Comparison of ENCODE assay signal across 21 cellular contexts in genomic region chr1:213457097-213457680, GRCh38.
DNase-seq lines count a peak whose midpoint lies in the region; ATAC-seq and TF ChIP-seq lines count a peak whose summit lies in the region.
"Had no signal": no experiment of that assay in that cellular context is flagged by ENCODE, and none has a peak within 500 bp of the region (broad histone marks: within the 10 kb centered on the region; RNA-seq: fewer than 3 reads in every experiment).

No MANE protein-coding gene starts in this region.

- H3K27ac ChIP-seq in GM23248, result no peak overlapping the region
- no peak overlapping the region for H3K27ac ChIP-seq in adrenal gland
- H3K27ac ChIP-seq in gastrocnemius medialis, result no peak overlapping the region
- H3K27ac ChIP-seq: brain microvascular endothelial cell, thyroid gland, VCaP had no signal

- intact Hi-C loops in adrenal gland (cut with DNase I) (no loop called here), left ventricle myocardium superior (cut with micrococcal nuclease) (no loop called here), gastrocnemius medialis (cut with DNase I; ENCODE audit: low total_unique reads) (no loop called here)

- H3K9ac ChIP-seq in GM23248, result no peak overlapping the region

- TF ChIP-seq CTCF in adrenal gland (IDR thresholded peaks at IDR 0.05) (no peak), gastrocnemius medialis (IDR thresholded peaks at IDR 0.05 in 4 of 5, conservative IDR thresholded peaks at IDR 0.05 in 1 of 5) (no peak)

- no peaks in the 10 kb centered on the region for H3F3A ChIP-seq in GM23248 (ENCODE audit: insufficient read depth)

- no peak overlapping the region for H3K4me2 ChIP-seq in GM23248 (ENCODE audit: unreplicated experiment)

- no peaks in the 10 kb centered on the region for H3K36me3 ChIP-seq in GM23248 (ENCODE audit: low read depth)
- H3K36me3 ChIP-seq in adrenal gland (replicated peaks in 1 of 2), result no peaks in the 10 kb centered on the region
- no peaks in the 10 kb centered on the region for H3K36me3 ChIP-seq in gastrocnemius medialis
- H3K36me3 ChIP-seq: brain microvascular endothelial cell, thyroid gland had no signal

- no peak overlapping the region for H2AFZ ChIP-seq in GM23248

- H3K27me3 ChIP-seq in GM23248 (replicated peaks; ENCODE audit: insufficient read depth), result no peaks in the 10 kb centered on the region
- no peaks in the 10 kb centered on the region for H3K27me3 ChIP-seq in adrenal gland
- no peaks in the 10 kb centered on the region for H3K27me3 ChIP-seq in gastrocnemius medialis
- H3K27me3 ChIP-seq: brain microvascular endothelial cell, thyroid gland had no signal

- TF ChIP-seq POLR2A in adrenal gland (IDR thresholded peaks at IDR 0.05), result no peak
- TF ChIP-seq POLR2A in gastrocnemius medialis (IDR thresholded peaks at IDR 0.05), result no peak

- no peaks in the 10 kb centered on the region for H4K20me1 ChIP-seq in GM23248 (ENCODE audit: insufficient read depth)

- H3K9me3 ChIP-seq in GM23248 (ENCODE audit: low read depth) (no peaks in the 10 kb centered on the region), adrenal gland (replicated peaks in 1 of 3) (no peaks in the 10 kb centered on the region), gastrocnemius medialis (no peaks in the 10 kb centered on the region)
- H3K9me3 ChIP-seq: thyroid gland had no signal

- in situ Hi-C loops in GM23248 (cut with MboI), result no loop called here
- in situ Hi-C loops in gastrocnemius medialis (cut with MboI; ENCODE audit: low sequenced_read_pairs in 4 of 4), result no loop called here

- DNase-seq in GM23248 (peak; percentile 23), adrenal gland (peak; percentile 31 to 67 (median 53)), left ventricle myocardium superior (peak; percentile 66), gastrocnemius medialis (peak; percentile 26 to 33)
- DNase-seq: activated effector memory CD4-positive, alpha-beta T cell treated with Interleukin-2 at 50 U/mL for 16 hours; activated naive CD8-positive, alpha-beta T cell treated with anti-CD3 and anti-CD28 coated beads, Interleukin-2, amount 10 ng/mL, durations not matched to agents 7 days and 5 days; brain microvascular endothelial cell; cortex of kidney; NCI-H1417 treated with DMSO at 0.1 percent for 48 hours; NCI-H2107; NCI-H510A treated with DMSO at 0.1 percent for 48 hours; RPMI8226; stimulated activated CD4-positive, alpha-beta T cell treated with anti-CD3 and anti-CD28 coated beads, Interleukin-2, amount 100 ng/mL, for 48 hours; stimulated activated naive B cell treated with anti-CD40 and anti-IgM and Interleukin-4, amounts not matched to agents 10 μg/mL and 1 μg/mL and 100 μg/mL, for 72 hours had no signal

- 0% methylated on average over 4 of the region's 4 CpGs for WGBS in GM23248 (ENCODE audit: low coverage in 1 of 2, low lambda C conversion rate in 2 of 2, missing lambda C conversion rate in 2 of 2), 2 experiments
- WGBS in adrenal gland, 4 donors, result 41 to 88% (median 47%) methylated on average over 1 to 4 of the region's 4 CpGs

- no peaks in the 10 kb centered on the region for H3K79me2 ChIP-seq in GM23248 (ENCODE audit: insufficient read depth)

- no peak overlapping the region for H3K4me3 ChIP-seq in GM23248
- H3K4me3 ChIP-seq in adrenal gland, result no peak overlapping the region
- no peak overlapping the region for H3K4me3 ChIP-seq in gastrocnemius medialis
- H3K4me3 ChIP-seq: thyroid gland had no signal

- no peaks in the 10 kb centered on the region for H3K9me2 ChIP-seq in GM23248 (ENCODE audit: insufficient read depth)

- H3K4me1 ChIP-seq in GM23248 (ENCODE audit: insufficient read depth), result 0 out of 2 replicates have a peak, but pooled peaks cover 4% of the 10 kb centered on the region
- peaks cover 0 to 3% of the 10 kb centered on the region in 2 donors for H3K4me1 ChIP-seq in adrenal gland (replicated peaks in 1 of 2)
- H3K4me1 ChIP-seq in gastrocnemius medialis, result peaks cover 0 to 9% of the 10 kb centered on the region in 2 donors
- H3K4me1 ChIP-seq: thyroid gland had no signal

- ATAC-seq in left ventricle myocardium superior (peak; percentile 86), gastrocnemius medialis (peak; percentile 62 to 90), HG02588 (IDR thresholded peaks at IDR 0.05; ENCODE audit: unreplicated experiment) (no peak), HG03469 (IDR thresholded peaks at IDR 0.05; ENCODE audit: unreplicated experiment) (no peak), HG02973 (IDR thresholded peaks at IDR 0.05; ENCODE audit: unreplicated experiment) (no peak), GM21825 (IDR thresholded peaks at IDR 0.05; ENCODE audit: unreplicated experiment) (no peak)
- ATAC-seq: SK-N-SH treated with all-trans-retinoic acid at 6 μM for 48 hours; stimulated activated naive B cell treated with anti-CD40 and anti-IgM and Interleukin-4, amounts not matched to agents 10 μg/mL and 1 μg/mL and 100 μg/mL, for 72 hours had no signal

Comparison
In these comparisons a context has a peak if more than half of its experiments do, and no peak if none do; other contexts are left out.
1. ATAC-seq: peak in left ventricle myocardium superior (single experiment) and gastrocnemius medialis (2 of 2); none in HG02588 (single experiment), HG03469 (single experiment), HG02973 (single experiment) and GM21825 (single experiment).
2. Peak in every context shown above with its lines, with median percentiles within 50 percentile points of each other: DNase-seq.